Comparison of ENCODE assay signal across 1 cellular context in the genomic region with DNA sequence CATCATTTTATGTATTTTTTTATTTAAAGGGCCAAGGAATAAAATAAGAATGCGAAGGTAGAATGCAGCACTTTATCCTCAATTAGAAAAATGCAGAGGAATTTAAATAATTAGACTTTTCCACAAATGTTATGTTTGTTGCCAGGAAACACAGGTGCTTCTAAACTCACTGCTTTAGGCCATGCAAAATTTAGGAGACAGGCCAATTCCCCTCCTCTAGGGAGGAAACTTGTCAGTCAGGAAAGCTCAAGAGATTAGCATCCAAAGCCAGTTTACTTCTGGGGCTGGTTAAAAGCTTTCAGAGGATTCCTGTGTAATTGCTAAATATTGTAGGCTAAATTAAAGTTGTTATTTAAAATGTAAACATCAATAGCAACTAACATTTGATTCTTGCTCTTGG.
TF ChIP-seq lines count a peak whose summit lies in the region.

No MANE protein-coding gene starts in this region.

TF ChIP-seq in GM23338, 12 proteins besides CTCF, POLR2A, EP300 and RAD21 (continued from another document):
- TF ChIP-seq, protein P1, sequence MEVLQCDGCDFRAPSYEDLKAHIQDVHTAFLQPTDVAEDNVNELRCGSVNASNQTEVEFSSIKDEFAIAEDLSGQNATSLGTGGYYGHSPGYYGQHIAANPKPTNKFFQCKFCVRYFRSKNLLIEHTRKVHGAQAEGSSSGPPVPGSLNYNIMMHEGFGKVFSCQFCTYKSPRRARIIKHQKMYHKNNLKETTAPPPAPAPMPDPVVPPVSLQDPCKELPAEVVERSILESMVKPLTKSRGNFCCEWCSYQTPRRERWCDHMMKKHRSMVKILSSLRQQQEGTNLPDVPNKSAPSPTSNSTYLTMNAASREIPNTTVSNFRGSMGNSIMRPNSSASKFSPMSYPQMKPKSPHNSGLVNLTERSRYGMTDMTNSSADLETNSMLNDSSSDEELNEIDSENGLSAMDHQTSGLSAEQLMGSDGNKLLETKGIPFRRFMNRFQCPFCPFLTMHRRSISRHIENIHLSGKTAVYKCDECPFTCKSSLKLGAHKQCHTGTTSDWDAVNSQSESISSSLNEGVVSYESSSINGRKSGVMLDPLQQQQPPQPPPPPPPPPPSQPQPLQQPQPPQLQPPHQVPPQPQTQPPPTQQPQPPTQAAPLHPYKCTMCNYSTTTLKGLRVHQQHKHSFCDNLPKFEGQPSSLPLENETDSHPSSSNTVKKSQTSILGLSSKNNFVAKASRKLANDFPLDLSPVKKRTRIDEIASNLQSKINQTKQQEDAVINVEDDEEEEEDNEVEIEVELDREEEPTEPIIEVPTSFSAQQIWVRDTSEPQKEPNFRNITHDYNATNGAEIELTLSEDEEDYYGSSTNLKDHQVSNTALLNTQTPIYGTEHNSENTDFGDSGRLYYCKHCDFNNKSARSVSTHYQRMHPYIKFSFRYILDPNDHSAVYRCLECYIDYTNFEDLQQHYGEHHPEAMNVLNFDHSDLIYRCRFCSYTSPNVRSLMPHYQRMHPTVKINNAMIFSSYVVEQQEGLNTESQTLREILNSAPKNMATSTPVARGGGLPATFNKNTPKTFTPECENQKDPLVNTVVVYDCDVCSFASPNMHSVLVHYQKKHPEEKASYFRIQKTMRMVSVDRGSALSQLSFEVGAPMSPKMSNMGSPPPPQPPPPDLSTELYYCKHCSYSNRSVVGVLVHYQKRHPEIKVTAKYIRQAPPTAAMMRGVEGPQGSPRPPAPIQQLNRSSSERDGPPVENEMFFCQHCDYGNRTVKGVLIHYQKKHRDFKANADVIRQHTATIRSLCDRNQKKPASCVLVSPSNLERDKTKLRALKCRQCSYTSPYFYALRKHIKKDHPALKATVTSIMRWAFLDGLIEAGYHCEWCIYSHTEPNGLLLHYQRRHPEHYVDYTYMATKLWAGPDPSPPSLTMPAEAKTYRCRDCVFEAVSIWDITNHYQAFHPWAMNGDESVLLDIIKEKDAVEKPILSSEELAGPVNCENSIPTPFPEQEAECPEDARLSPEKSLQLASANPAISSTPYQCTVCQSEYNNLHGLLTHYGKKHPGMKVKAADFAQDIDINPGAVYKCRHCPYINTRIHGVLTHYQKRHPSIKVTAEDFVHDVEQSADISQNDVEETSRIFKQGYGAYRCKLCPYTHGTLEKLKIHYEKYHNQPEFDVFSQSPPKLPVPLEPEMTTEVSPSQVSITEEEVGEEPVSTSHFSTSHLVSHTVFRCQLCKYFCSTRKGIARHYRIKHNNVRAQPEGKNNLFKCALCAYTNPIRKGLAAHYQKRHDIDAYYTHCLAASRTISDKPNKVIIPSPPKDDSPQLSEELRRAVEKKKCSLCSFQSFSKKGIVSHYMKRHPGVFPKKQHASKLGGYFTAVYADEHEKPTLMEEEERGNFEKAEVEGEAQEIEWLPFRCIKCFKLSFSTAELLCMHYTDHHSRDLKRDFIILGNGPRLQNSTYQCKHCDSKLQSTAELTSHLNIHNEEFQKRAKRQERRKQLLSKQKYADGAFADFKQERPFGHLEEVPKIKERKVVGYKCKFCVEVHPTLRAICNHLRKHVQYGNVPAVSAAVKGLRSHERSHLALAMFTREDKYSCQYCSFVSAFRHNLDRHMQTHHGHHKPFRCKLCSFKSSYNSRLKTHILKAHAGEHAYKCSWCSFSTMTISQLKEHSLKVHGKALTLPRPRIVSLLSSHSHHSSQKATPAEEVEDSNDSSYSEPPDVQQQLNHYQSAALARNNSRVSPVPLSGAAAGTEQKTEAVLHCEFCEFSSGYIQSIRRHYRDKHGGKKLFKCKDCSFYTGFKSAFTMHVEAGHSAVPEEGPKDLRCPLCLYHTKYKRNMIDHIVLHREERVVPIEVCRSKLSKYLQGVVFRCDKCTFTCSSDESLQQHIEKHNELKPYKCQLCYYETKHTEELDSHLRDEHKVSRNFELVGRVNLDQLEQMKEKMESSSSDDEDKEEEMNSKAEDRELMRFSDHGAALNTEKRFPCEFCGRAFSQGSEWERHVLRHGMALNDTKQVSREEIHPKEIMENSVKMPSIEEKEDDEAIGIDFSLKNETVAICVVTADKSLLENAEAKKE (CRISPR knock-in tag; IDR thresholded peaks at IDR 0.05), result no peak
- TF ChIP-seq ZNF331 (CRISPR knock-in tag; IDR thresholded peaks at IDR 0.05; ENCODE audit: low read depth), result no peak
- no peak for TF ChIP-seq EZH2phosphoT487 (IDR thresholded peaks at IDR 0.05; ENCODE audit: unreplicated experiment)
- no peak for TF ChIP-seq POLR2AphosphoS5 (IDR thresholded peaks at IDR 0.05; ENCODE audit: low read depth)
- no peak for TF ChIP-seq ZNF114 (CRISPR knock-in tag; IDR thresholded peaks at IDR 0.05)
- TF ChIP-seq, protein P2, sequence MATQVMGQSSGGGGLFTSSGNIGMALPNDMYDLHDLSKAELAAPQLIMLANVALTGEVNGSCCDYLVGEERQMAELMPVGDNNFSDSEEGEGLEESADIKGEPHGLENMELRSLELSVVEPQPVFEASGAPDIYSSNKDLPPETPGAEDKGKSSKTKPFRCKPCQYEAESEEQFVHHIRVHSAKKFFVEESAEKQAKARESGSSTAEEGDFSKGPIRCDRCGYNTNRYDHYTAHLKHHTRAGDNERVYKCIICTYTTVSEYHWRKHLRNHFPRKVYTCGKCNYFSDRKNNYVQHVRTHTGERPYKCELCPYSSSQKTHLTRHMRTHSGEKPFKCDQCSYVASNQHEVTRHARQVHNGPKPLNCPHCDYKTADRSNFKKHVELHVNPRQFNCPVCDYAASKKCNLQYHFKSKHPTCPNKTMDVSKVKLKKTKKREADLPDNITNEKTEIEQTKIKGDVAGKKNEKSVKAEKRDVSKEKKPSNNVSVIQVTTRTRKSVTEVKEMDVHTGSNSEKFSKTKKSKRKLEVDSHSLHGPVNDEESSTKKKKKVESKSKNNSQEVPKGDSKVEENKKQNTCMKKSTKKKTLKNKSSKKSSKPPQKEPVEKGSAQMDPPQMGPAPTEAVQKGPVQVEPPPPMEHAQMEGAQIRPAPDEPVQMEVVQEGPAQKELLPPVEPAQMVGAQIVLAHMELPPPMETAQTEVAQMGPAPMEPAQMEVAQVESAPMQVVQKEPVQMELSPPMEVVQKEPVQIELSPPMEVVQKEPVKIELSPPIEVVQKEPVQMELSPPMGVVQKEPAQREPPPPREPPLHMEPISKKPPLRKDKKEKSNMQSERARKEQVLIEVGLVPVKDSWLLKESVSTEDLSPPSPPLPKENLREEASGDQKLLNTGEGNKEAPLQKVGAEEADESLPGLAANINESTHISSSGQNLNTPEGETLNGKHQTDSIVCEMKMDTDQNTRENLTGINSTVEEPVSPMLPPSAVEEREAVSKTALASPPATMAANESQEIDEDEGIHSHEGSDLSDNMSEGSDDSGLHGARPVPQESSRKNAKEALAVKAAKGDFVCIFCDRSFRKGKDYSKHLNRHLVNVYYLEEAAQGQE (IDR thresholded peaks at IDR 0.05; ENCODE audit: unreplicated experiment), result no peak
- TF ChIP-seq CREB1 (CRISPR knock-in tag; IDR thresholded peaks at IDR 0.05; ENCODE audit: low read depth), result no peak
- no peak for TF ChIP-seq STAT1 (IDR thresholded peaks at IDR 0.05; ENCODE audit: unreplicated experiment)
- TF ChIP-seq NANOG (IDR thresholded peaks at IDR 0.05; ENCODE audit: borderline replicate concordance), result no peak
